In genomic region chr2:12321017-12321641, GRCh38 we compare ENCODE assay signal across 9 cellular contexts.
DNase-seq lines count a peak whose midpoint lies in the region; ATAC-seq and TF ChIP-seq lines count a peak whose summit lies in the region.
"Had no signal": no experiment of that assay in that cellular context is flagged by ENCODE, and none has a peak within 500 bp of the region (broad histone marks: within the 10 kb centered on the region; RNA-seq: fewer than 3 reads in every experiment).

No MANE protein-coding gene starts in this region.

- in situ Hi-C loops in astrocyte of the spinal cord (cut with HindIII; ENCODE audit: low sequenced_read_pairs): loop anchor here (25.0 kb wide), 1 partner anchor 391 kb away; the partner anchor contains the start of gene TRIB2

- peak; percentile 43 for DNase-seq in HK-2 (ENCODE audit: unreplicated experiment)
- DNase-seq in astrocyte of the spinal cord (ENCODE audit: low read depth, low spot score): peak; percentile 97
- peak; percentile 93 for DNase-seq in iris pigment epithelial cell (ENCODE audit: low read depth)
- DNase-seq in stromal cell of bone marrow (ENCODE audit: low read depth): peak; percentile 93
- DNase-seq in DMS 273 treated with DMSO at 0.1 percent for 48 hours (lab: John Stamatoyannopoulos, UW): no peak
- DNase-seq in stimulated activated CD4-positive, alpha-beta T cell treated with anti-CD3 and anti-CD28 coated beads, Interleukin-2, amount 100 ng/mL, for 24 hours: no peak
- DNase-seq: activated naive CD8-positive, alpha-beta T cell treated with anti-CD3 and anti-CD28 coated beads for 36 hours had no signal

- no peak overlapping the region for H3K4me3 ChIP-seq in astrocyte of the spinal cord (ENCODE audit: low read depth, low read length)

- peak; percentile 9 for TF ChIP-seq CTCF in astrocyte of the spinal cord (IDR thresholded peaks at IDR 0.05; ENCODE audit: low read depth, low read length)

- no peak for ATAC-seq in HG03175 (IDR thresholded peaks at IDR 0.05; ENCODE audit: unreplicated experiment)
- no peak for ATAC-seq in GM21786 (IDR thresholded peaks at IDR 0.05; ENCODE audit: unreplicated experiment)

Comparison
In these comparisons a context has a peak if more than half of its experiments do, and no peak if none do; other contexts are left out.
1. DNase-seq: peak in HK-2 (single experiment), astrocyte of the spinal cord (single experiment), iris pigment epithelial cell (single experiment) and stromal cell of bone marrow (single experiment); none in DMS 273 treated with DMSO at 0.1 percent for 48 hours (single experiment) and stimulated activated CD4-positive, alpha-beta T cell treated with anti-CD3 and anti-CD28 coated beads, Interleukin-2, amount 100 ng/mL, for 24 hours (0 of 2).